In genomic region chr6:32972353-32973143, GRCh38 we compare ENCODE assay signal across 8 cellular contexts. TPM values are rescaled to one million over a fixed set of nuclear protein-coding genes. Genes with fewer than 3 reads are reported as not detected.
DNase-seq lines count a peak whose midpoint lies in the region; ATAC-seq and TF ChIP-seq lines count a peak whose summit lies in the region.

No MANE protein-coding gene starts in this region.

- ATAC-seq in GM23338: peak; percentile 6
- no peak for ATAC-seq in GM18517 (IDR thresholded peaks at IDR 0.05; ENCODE audit: unreplicated experiment)

- in situ Hi-C loops in brain microvascular endothelial cell (cut with HindIII; ENCODE audit: low pct_ligation_motif_present, low sequenced_read_pairs): no loop called here

- H3K4me1 Mint-ChIP-seq in GM23338: peaks cover 27% of the 10 kb centered on the region

- H3K9me3 Mint-ChIP-seq in GM23338: peaks cover 12% of the 10 kb centered on the region

- peaks cover 26% of the 10 kb centered on the region; the same call in 1 of the 2 replicates for H3K4me1 ChIP-seq in GM23338 (ENCODE audit: insufficient read depth)
- peaks cover 22 to 26% of the 10 kb centered on the region in 2 experiments; a peak in 3 of 4 replicates for H3K4me1 ChIP-seq in SK-N-SH (ENCODE audit: control insufficient read depth in 1 of 2, insufficient read depth in 2 of 2, low read depth in 1 of 2, low read length in 1 of 2)

- WGBS in SK-N-SH (ENCODE audit: low lambda C conversion rate): under 1% methylated on average over 51 of the region's 70 CpGs

- H3K4me3 Mint-ChIP-seq in GM23338: peak overlapping the region; percentile 98

- H2AFZ ChIP-seq in GM23338 (no peak overlapping the region), SK-N-SH (ENCODE audit: low read depth) (no peak overlapping the region)

- H3K36me3 Mint-ChIP-seq in GM23338 (ENCODE audit: low read depth): peaks cover 80% of the 10 kb centered on the region

- H3K9me3 ChIP-seq in SK-N-SH: no peaks in the 10 kb centered on the region

- H3K36me3 ChIP-seq in GM23338 (ENCODE audit: insufficient read depth) (peaks cover 46% of the 10 kb centered on the region), SK-N-SH (replicated peaks in 1 of 2; ENCODE audit: control insufficient read depth in 1 of 2, insufficient read depth in 2 of 2, low read length in 1 of 2) (peaks cover 49 to 57% of the 10 kb centered on the region in 2 experiments), brain microvascular endothelial cell (replicated peaks) (peaks cover 53% of the 10 kb centered on the region)

- peaks cover 54% of the 10 kb centered on the region for H3F3A ChIP-seq in GM23338 (replicated peaks; ENCODE audit: low read depth)
- peaks cover 60% of the 10 kb centered on the region for H3F3A ChIP-seq in SK-N-SH (replicated peaks; ENCODE audit: insufficient read depth)

- no peaks in the 10 kb centered on the region for H3K9me2 ChIP-seq in GM23338 (ENCODE audit: insufficient read depth)
- H3K9me2 ChIP-seq in SK-N-SH: no peaks in the 10 kb centered on the region

- no peak for TF ChIP-seq RAD21 in SK-N-SH (IDR thresholded peaks at IDR 0.05; ENCODE audit: low read length)

- no peak for TF ChIP-seq EP300 in SK-N-SH (IDR thresholded peaks at IDR 0.05; ENCODE audit: borderline replicate concordance in 1 of 2, low read depth in 1 of 2, low read length in 1 of 2)

- H3K79me2 ChIP-seq in GM23338 (replicated peaks; ENCODE audit: insufficient read depth) (peaks cover 77% of the 10 kb centered on the region), SK-N-SH (ENCODE audit: insufficient read depth) (peaks cover 79% of the 10 kb centered on the region)

- peak overlapping the region; percentile 96 for H3K4me3 ChIP-seq in AG10803 (ENCODE audit: low read length)
- H3K4me3 ChIP-seq in GM23338: peak overlapping the region; percentile 99
- H3K4me3 ChIP-seq in SK-N-SH (ENCODE audit: low read depth in 2 of 2, low read length in 1 of 2): peak overlapping the region; percentile 62 to 88
- peak overlapping the region; percentile 98 for H3K4me3 ChIP-seq in brain microvascular endothelial cell (ENCODE audit: low read depth, low read length)

- H3K27me3 ChIP-seq in GM23338 (ENCODE audit: insufficient read depth) (no peaks in the 10 kb centered on the region), SK-N-SH (ENCODE audit: insufficient read depth) (no peaks in the 10 kb centered on the region), brain microvascular endothelial cell (replicated peaks) (no peaks in the 10 kb centered on the region), layer of hippocampus (ENCODE audit: control insufficient read depth, insufficient read depth, low read length) (no peaks in the 10 kb centered on the region)

- peaks cover 57% of the 10 kb centered on the region for H3K27me3 Mint-ChIP-seq in GM23338 (ENCODE audit: insufficient read depth, low read depth, poor library complexity)

- H3K27ac ChIP-seq in GM23338 (ENCODE audit: low read depth): peak overlapping the region; percentile 41; the same call in 1 of the 2 replicates
- H3K27ac ChIP-seq in SK-N-SH (ENCODE audit: low read depth in 2 of 2, low read length in 1 of 2): peak overlapping the region; percentile 74 to 76
- peak overlapping the region; percentile 52 for H3K27ac ChIP-seq in brain microvascular endothelial cell
- H3K27ac ChIP-seq in layer of hippocampus (ENCODE audit: low read depth, low read length): peak overlapping the region; percentile 100

- CTCF ChIA-PET in SK-N-SH (lab: Yijun Ruan, JAX): interaction anchor here (0.6 to 12.0 kb wide), 11 partner anchors 9 to 276 kb away, joined by 3 to 203 read pairs (median 7); partner anchors contain the start of genes HLA-DMA and TAP2

- peak overlapping the region; percentile 100 for H3K27ac Mint-ChIP-seq in GM23338

- POLR2A ChIA-PET in SK-N-SH (lab: Yijun Ruan, JAX): interaction anchor here (0.7 to 4.7 kb wide), 30 partner anchors 8 to 1431 kb away, joined by 3 to 50 read pairs (median 7); partner anchors contain the start of genes ATF6B, ATP6V1G2, B3GALT4 and DDX39B

- H3K9ac ChIP-seq in SK-N-SH: peak overlapping the region; percentile 92

- H3K4me2 ChIP-seq in GM23338 (peak overlapping the region; percentile 96), SK-N-SH (peak overlapping the region; percentile 94)

- H4K20me1 ChIP-seq in GM23338 (replicated peaks; ENCODE audit: insufficient read depth): peaks cover 51% of the 10 kb centered on the region
- peaks cover 55% of the 10 kb centered on the region for H4K20me1 ChIP-seq in SK-N-SH (ENCODE audit: insufficient read depth)

- DNase-seq in AG10803 (ENCODE audit: low read depth) (no peak), GM23338 (ENCODE audit: low spot score) (peak; percentile 35), SK-N-SH (peak; percentile 78), brain microvascular endothelial cell (no peak), SHP77 treated with DMSO at 0.1 percent for 48 hours (lab: John Stamatoyannopoulos, UW) (no peak)
- DNase-seq in stimulated activated CD8-positive, alpha-beta memory T cell treated with anti-CD3 and anti-CD28 coated beads, Interleukin-12 subunit alpha, Interleukin-12 subunit beta, amount 100 ng/mL, for 4 hours (ENCODE audit: low read depth): peak; percentile 46

- TF ChIP-seq CTCF in AG10803 (conservative IDR thresholded peaks at IDR 0.05; ENCODE audit: low read length): no peak
- no peak for TF ChIP-seq CTCF in GM23338 (conservative IDR thresholded peaks at IDR 0.05; ENCODE audit: low read depth in 2 of 2)
- TF ChIP-seq CTCF in SK-N-SH (IDR thresholded peaks at IDR 0.05): no peak
- TF ChIP-seq CTCF in brain microvascular endothelial cell (IDR thresholded peaks at IDR 0.05; ENCODE audit: low read depth, low read length, missing control alignments): no peak

TF ChIP-seq in GM23338, 12 proteins besides CTCF, POLR2A, EP300 and RAD21:
- no peak for TF ChIP-seq ZNF331 (CRISPR knock-in tag; IDR thresholded peaks at IDR 0.05; ENCODE audit: low read depth)
- TF ChIP-seq POLR2AphosphoS5 (IDR thresholded peaks at IDR 0.05; ENCODE audit: low read depth): peak; percentile 34; the same call in 1 of the 2 replicates

TF ChIP-seq in SK-N-SH, 30 proteins besides CTCF, POLR2A, EP300 and RAD21:
- TF ChIP-seq YY1 (IDR thresholded peaks at IDR 0.05; ENCODE audit: low read depth) (peak; percentile 90), IRF3 (IDR thresholded peaks at IDR 0.05; ENCODE audit: low read depth, low read length) (no peak)
TF ChIP-seq in SK-N-SH: peak in this region for 1.

RNA-seq across cellular contexts. Expression of gene BRD2, which starts 4.2 kb away (rescaled TPM):
- 169 and 182 TPM in 2 replicates for total RNA-seq in GM23338 (2014; rRNA removed; shearing (Covaris generic))
- polyA plus RNA-seq in GM23338 (2016; fragmentation: Nextera tagmentation; extraction: Ambion mirVana) (81.9 and 84.9 TPM in 2 replicates), SK-N-SH (2012; rRNA removed) (104 and 116 TPM in 2 replicates)
- polyA plus RNA-seq in SK-N-SH (2012; cell fraction: cytosol; rRNA removed): 87.9 and 91.4 TPM in 2 replicates
- polyA plus RNA-seq in SK-N-SH (2012; cell fraction: nucleus; rRNA removed): 186 and 280 TPM in 2 replicates

RNA-seq across cellular contexts. Expression of gene HLA-DMA, which starts 19.7 kb away (rescaled TPM):
- total RNA-seq in GM23338 (2014; rRNA removed; shearing (Covaris generic)): 3.5 and 5.2 TPM in 2 replicates
- polyA plus RNA-seq in GM23338 (2016; fragmentation: Nextera tagmentation; extraction: Ambion mirVana) (6.2 and 8.1 TPM in 2 replicates), SK-N-SH (2012; rRNA removed) (1.2 and 1.5 TPM in 2 replicates)
- 0.75 and 1.3 TPM in 2 replicates for polyA plus RNA-seq in SK-N-SH (2012; cell fraction: cytosol; rRNA removed)
- polyA plus RNA-seq in SK-N-SH (2012; cell fraction: nucleus; rRNA removed): 6.5 and 7.7 TPM in 2 replicates

RNA-seq across cellular contexts. Expression of gene HLA-DMB, which starts 31.7 kb away (rescaled TPM):
- total RNA-seq in GM23338 (2014; rRNA removed; shearing (Covaris generic)): 1.3 and 1.6 TPM in 2 replicates
- polyA plus RNA-seq in GM23338 (2016; fragmentation: Nextera tagmentation; extraction: Ambion mirVana): 0.70 and 1.4 TPM in 2 replicates
- 0.10 TPM in 1 of 2 replicates, not detected in the other for polyA plus RNA-seq in SK-N-SH (2012; rRNA removed)
- polyA plus RNA-seq in SK-N-SH (2012; cell fraction: cytosol; rRNA removed): 0.03 TPM in 1 of 2 replicates, not detected in the other
- polyA plus RNA-seq in SK-N-SH (2012; cell fraction: nucleus; rRNA removed): 0.05 and 0.06 TPM in 2 replicates

RNA-seq across cellular contexts. Expression of gene HLA-DOA, which starts 36.8 kb away (rescaled TPM):
- total RNA-seq in GM23338 (2014; rRNA removed; shearing (Covaris generic)): 30.5 and 34.2 TPM in 2 replicates
- 4.8 TPM in 2 replicates for polyA plus RNA-seq in GM23338 (2016; fragmentation: Nextera tagmentation; extraction: Ambion mirVana)
- polyA plus RNA-seq in SK-N-SH (2012; rRNA removed): not detected in 2 replicates
- polyA plus RNA-seq in SK-N-SH (2012; cell fraction: cytosol; rRNA removed): not detected in 2 replicates
- polyA plus RNA-seq in SK-N-SH (2012; cell fraction: nucleus; rRNA removed): not detected in 2 replicates

Comparison
In these comparisons a context has a peak if more than half of its experiments do, and no peak if none do; other contexts are left out.
1. DNase-seq: peak in GM23338 (single experiment), SK-N-SH (single experiment) and stimulated activated CD8-positive, alpha-beta memory T cell treated with anti-CD3 and anti-CD28 coated beads, Interleukin-12 subunit alpha, Interleukin-12 subunit beta, amount 100 ng/mL, for 4 hours (single experiment); none in AG10803 (single experiment), brain microvascular endothelial cell (single experiment) and SHP77 treated with DMSO at 0.1 percent for 48 hours (single experiment).
2. H3K27ac ChIP-seq: peak in every context shown above with its lines; median percentile 100 in layer of hippocampus; 75 in SK-N-SH; 52 in brain microvascular endothelial cell; 41 in GM23338.
3. Peak in every context shown above with its lines, with median percentiles within 50 percentile points of each other: H3K4me3 ChIP-seq.